In the genomic region with DNA sequence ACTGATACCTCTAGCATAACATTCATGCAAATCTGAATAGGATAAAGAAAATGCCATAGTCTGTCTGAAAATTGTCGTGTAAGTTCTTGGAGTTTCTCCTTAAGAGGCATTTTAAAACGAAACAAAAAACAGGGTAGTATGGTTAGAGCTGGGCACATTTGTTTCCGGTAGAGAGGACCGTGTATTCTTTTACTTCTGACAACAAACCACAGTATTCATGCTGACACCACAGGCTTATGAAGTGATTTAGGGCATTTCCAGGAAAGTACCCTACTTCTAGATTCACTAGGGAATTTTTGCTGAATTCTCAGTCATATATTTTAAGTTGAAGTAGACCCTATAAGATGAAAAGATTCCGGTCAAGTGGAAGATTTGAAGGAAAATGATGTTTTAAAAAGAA, we compare ENCODE assay signal across 1 cellular context.
TF ChIP-seq lines count a peak whose summit lies in the region.

No MANE protein-coding gene starts in this region.

TF ChIP-seq in GM23338, 12 proteins besides CTCF, POLR2A, EP300 and RAD21 (continued from another document):
- TF ChIP-seq, protein P1, sequence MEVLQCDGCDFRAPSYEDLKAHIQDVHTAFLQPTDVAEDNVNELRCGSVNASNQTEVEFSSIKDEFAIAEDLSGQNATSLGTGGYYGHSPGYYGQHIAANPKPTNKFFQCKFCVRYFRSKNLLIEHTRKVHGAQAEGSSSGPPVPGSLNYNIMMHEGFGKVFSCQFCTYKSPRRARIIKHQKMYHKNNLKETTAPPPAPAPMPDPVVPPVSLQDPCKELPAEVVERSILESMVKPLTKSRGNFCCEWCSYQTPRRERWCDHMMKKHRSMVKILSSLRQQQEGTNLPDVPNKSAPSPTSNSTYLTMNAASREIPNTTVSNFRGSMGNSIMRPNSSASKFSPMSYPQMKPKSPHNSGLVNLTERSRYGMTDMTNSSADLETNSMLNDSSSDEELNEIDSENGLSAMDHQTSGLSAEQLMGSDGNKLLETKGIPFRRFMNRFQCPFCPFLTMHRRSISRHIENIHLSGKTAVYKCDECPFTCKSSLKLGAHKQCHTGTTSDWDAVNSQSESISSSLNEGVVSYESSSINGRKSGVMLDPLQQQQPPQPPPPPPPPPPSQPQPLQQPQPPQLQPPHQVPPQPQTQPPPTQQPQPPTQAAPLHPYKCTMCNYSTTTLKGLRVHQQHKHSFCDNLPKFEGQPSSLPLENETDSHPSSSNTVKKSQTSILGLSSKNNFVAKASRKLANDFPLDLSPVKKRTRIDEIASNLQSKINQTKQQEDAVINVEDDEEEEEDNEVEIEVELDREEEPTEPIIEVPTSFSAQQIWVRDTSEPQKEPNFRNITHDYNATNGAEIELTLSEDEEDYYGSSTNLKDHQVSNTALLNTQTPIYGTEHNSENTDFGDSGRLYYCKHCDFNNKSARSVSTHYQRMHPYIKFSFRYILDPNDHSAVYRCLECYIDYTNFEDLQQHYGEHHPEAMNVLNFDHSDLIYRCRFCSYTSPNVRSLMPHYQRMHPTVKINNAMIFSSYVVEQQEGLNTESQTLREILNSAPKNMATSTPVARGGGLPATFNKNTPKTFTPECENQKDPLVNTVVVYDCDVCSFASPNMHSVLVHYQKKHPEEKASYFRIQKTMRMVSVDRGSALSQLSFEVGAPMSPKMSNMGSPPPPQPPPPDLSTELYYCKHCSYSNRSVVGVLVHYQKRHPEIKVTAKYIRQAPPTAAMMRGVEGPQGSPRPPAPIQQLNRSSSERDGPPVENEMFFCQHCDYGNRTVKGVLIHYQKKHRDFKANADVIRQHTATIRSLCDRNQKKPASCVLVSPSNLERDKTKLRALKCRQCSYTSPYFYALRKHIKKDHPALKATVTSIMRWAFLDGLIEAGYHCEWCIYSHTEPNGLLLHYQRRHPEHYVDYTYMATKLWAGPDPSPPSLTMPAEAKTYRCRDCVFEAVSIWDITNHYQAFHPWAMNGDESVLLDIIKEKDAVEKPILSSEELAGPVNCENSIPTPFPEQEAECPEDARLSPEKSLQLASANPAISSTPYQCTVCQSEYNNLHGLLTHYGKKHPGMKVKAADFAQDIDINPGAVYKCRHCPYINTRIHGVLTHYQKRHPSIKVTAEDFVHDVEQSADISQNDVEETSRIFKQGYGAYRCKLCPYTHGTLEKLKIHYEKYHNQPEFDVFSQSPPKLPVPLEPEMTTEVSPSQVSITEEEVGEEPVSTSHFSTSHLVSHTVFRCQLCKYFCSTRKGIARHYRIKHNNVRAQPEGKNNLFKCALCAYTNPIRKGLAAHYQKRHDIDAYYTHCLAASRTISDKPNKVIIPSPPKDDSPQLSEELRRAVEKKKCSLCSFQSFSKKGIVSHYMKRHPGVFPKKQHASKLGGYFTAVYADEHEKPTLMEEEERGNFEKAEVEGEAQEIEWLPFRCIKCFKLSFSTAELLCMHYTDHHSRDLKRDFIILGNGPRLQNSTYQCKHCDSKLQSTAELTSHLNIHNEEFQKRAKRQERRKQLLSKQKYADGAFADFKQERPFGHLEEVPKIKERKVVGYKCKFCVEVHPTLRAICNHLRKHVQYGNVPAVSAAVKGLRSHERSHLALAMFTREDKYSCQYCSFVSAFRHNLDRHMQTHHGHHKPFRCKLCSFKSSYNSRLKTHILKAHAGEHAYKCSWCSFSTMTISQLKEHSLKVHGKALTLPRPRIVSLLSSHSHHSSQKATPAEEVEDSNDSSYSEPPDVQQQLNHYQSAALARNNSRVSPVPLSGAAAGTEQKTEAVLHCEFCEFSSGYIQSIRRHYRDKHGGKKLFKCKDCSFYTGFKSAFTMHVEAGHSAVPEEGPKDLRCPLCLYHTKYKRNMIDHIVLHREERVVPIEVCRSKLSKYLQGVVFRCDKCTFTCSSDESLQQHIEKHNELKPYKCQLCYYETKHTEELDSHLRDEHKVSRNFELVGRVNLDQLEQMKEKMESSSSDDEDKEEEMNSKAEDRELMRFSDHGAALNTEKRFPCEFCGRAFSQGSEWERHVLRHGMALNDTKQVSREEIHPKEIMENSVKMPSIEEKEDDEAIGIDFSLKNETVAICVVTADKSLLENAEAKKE (CRISPR knock-in tag; IDR thresholded peaks at IDR 0.05) = no peak
- no peak for TF ChIP-seq NANOG (IDR thresholded peaks at IDR 0.05; ENCODE audit: borderline replicate concordance)
- no peak for TF ChIP-seq JUNB (IDR thresholded peaks at IDR 0.05; ENCODE audit: unreplicated experiment)
- TF ChIP-seq ZNF114 (CRISPR knock-in tag; IDR thresholded peaks at IDR 0.05) = no peak
- no peak for TF ChIP-seq POLR2AphosphoS5 (IDR thresholded peaks at IDR 0.05; ENCODE audit: low read depth)
- TF ChIP-seq CREB1 (CRISPR knock-in tag; IDR thresholded peaks at IDR 0.05; ENCODE audit: low read depth) = no peak
- TF ChIP-seq EZH2phosphoT487 (IDR thresholded peaks at IDR 0.05; ENCODE audit: unreplicated experiment) = no peak
TF ChIP-seq in GM23338: peak in this region for 0.
